ENCODE assay signal across 1 cellular context in the genomic region with DNA sequence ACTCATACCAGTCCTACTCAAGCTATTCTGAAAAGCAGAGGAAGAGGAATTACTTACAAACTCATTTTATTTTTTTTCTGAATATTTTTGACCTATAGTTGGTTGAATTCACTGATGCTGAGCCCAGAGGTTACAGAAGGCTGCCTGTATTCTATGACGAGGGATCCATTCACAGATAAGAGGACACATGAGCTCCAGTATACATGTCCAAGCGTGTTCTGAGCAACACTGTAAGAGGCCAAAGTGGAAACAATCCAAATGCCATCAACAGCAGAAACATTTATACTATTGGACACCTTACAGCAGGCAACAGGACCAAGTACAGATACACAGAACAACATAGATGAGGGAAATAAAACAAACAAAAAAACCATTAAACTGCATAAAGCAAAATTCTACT.
TF ChIP-seq lines count a peak whose summit lies in the region.

No MANE protein-coding gene starts in this region.

TF ChIP-seq in WTC11, 78 proteins besides CTCF, POLR2A, EP300 and RAD21 (continued from another document):
- TF ChIP-seq ATF2 (CRISPR knock-in tag; IDR thresholded peaks at IDR 0.05; ENCODE audit: borderline replicate concordance, low read depth) (no peak), TCF7 (CRISPR knock-in tag; IDR thresholded peaks at IDR 0.05; ENCODE audit: low read depth) (no peak), FOXJ3 (CRISPR knock-in tag; IDR thresholded peaks at IDR 0.05; ENCODE audit: borderline replicate concordance) (no peak), ZNF317 (CRISPR knock-in tag; IDR thresholded peaks at IDR 0.05; ENCODE audit: borderline replicate concordance, low read depth) (no peak), FOXP1 (CRISPR knock-in tag; IDR thresholded peaks at IDR 0.05; ENCODE audit: borderline replicate concordance) (no peak), PRRX2 (CRISPR knock-in tag; IDR thresholded peaks at IDR 0.05) (no peak)
- TF ChIP-seq, protein P1, sequence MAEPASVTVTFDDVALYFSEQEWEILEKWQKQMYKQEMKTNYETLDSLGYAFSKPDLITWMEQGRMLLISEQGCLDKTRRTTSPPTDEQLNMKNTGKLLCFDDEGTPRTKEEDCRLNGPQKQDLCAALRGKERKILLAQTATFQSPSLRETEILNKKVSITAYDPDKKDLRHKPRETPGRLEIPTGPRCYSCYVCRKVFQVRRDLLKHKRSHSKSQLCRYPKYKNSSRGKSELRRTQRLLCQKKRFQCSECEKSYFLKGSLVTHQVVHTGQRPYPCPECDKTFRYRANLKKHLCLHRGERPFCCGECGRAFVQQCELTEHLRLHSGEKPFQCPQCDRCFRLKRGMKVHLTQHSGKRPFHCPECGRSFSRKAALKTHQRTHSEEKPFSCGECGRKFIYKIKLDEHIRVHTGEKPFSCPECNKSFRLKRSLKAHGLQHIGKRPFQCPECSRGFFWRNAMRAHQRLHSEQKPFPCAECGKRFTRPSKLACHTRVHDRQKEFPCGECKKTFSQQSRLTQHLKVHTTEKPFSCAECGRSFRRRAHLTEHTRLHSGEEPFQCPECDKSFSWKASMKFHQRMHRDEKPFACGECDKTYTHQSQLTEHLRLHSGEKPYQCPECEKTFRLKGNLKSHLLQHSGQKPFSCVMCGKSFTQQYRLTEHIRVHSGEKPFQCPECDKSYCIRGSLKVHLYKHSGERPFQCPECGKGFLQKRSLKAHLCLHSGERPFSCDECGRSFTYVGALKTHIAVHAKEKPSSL (CRISPR knock-in tag; conservative IDR thresholded peaks at IDR 0.05) = no peak
- TF ChIP-seq, protein P2, sequence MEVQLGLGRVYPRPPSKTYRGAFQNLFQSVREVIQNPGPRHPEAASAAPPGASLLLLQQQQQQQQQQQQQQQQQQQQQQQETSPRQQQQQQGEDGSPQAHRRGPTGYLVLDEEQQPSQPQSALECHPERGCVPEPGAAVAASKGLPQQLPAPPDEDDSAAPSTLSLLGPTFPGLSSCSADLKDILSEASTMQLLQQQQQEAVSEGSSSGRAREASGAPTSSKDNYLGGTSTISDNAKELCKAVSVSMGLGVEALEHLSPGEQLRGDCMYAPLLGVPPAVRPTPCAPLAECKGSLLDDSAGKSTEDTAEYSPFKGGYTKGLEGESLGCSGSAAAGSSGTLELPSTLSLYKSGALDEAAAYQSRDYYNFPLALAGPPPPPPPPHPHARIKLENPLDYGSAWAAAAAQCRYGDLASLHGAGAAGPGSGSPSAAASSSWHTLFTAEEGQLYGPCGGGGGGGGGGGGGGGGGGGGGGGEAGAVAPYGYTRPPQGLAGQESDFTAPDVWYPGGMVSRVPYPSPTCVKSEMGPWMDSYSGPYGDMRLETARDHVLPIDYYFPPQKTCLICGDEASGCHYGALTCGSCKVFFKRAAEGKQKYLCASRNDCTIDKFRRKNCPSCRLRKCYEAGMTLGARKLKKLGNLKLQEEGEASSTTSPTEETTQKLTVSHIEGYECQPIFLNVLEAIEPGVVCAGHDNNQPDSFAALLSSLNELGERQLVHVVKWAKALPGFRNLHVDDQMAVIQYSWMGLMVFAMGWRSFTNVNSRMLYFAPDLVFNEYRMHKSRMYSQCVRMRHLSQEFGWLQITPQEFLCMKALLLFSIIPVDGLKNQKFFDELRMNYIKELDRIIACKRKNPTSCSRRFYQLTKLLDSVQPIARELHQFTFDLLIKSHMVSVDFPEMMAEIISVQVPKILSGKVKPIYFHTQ (CRISPR knock-in tag; IDR thresholded peaks at IDR 0.05) = no peak
- TF ChIP-seq, protein P3, sequence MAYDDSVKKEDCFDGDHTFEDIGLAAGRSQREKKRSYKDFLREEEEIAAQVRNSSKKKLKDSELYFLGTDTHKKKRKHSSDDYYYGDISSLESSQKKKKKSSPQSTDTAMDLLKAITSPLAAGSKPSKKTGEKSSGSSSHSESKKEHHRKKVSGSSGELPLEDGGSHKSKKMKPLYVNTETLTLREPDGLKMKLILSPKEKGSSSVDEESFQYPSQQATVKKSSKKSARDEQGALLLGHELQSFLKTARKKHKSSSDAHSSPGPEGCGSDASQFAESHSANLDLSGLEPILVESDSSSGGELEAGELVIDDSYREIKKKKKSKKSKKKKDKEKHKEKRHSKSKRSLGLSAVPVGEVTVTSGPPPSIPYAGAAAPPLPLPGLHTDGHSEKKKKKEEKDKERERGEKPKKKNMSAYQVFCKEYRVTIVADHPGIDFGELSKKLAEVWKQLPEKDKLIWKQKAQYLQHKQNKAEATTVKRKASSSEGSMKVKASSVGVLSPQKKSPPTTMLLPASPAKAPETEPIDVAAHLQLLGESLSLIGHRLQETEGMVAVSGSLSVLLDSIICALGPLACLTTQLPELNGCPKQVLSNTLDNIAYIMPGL (CRISPR knock-in tag; IDR thresholded peaks at IDR 0.05) = no peak
